In the genomic region with DNA sequence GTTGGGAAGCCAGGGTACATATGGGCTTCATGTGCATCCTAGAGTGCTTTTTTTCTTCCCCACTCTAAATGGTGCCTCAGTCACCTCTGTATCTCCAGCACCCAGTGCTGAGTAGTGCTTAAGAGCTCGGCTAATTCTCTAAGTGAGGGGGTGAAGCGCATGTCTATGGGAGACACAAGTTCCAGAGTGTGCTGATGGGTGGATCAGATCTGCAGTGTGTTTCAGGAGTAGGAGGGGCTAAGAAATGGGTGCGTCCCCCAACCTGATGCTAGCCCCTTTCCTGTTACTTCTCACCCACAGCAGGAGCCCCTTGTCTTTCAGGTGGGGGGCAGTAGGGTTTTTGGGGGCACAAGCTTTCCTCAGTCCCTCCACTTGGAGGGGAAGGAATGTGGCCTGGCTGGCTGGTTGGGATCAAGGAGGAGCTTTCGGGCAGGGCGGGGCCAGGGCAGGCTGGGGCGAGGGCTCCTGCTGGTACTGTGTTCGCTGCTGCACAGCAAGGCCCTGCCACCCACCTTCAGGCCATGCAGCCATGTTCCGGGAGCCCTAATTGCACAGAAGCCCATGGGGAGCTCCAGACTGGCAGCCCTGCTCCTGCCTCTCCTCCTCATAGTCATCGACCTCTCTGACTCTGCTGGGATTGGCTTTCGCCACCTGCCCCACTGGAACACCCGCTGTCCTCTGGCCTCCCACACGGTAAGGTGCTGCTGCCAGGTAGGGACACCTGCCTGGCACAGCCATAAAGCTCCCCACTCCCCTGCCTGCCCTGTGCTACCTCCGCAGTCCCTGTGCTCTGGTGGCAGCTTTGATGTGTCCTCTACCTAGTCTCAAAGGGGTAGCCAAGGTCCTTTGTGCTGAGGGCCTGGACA, we compare ENCODE assay signal across 8 cellular contexts. TPM values are rescaled to one million over a fixed set of nuclear protein-coding genes. Genes with fewer than 3 reads are reported as not detected.
DNase-seq lines count a peak whose midpoint lies in the region; ATAC-seq, FAIRE-seq and TF ChIP-seq lines count a peak whose summit lies in the region.

A gene with protein sequence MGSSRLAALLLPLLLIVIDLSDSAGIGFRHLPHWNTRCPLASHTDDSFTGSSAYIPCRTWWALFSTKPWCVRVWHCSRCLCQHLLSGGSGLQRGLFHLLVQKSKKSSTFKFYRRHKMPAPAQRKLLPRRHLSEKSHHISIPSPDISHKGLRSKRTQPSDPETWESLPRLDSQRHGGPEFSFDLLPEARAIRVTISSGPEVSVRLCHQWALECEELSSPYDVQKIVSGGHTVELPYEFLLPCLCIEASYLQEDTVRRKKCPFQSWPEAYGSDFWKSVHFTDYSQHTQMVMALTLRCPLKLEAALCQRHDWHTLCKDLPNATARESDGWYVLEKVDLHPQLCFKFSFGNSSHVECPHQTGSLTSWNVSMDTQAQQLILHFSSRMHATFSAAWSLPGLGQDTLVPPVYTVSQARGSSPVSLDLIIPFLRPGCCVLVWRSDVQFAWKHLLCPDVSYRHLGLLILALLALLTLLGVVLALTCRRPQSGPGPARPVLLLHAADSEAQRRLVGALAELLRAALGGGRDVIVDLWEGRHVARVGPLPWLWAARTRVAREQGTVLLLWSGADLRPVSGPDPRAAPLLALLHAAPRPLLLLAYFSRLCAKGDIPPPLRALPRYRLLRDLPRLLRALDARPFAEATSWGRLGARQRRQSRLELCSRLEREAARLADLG (plus strand): TSS at position 477 of the 866 bp plus-strand sequence. CDS start 85 bp downstream, at position 562.

- intact Hi-C loops in activated CD8-positive, alpha-beta T cell treated with anti-CD3 and anti-CD28 coated beads for 36 hours (cut with micrococcal nuclease), result no loop called here

- no peak for FAIRE-seq in small intestine (lab: Jason Lieb, UNC)

- peaks cover 40% of the 10 kb centered on the region for H3K4me1 Mint-ChIP-seq in activated CD8-positive, alpha-beta T cell treated with anti-CD3 and anti-CD28 coated beads for 36 hours (ENCODE audit: low read depth)

- no peaks in the 10 kb centered on the region for H3K27me3 Mint-ChIP-seq in activated CD8-positive, alpha-beta T cell treated with anti-CD3 and anti-CD28 coated beads for 36 hours

- H3K9ac ChIP-seq in iPS-15b (ENCODE audit: low read depth, low read length), result peak within 1 kb of the TSS; percentile 37

- peak within 1 kb of the TSS; percentile 46 for H3K4me3 Mint-ChIP-seq in activated CD8-positive, alpha-beta T cell treated with anti-CD3 and anti-CD28 coated beads for 36 hours

- WGBS in small intestine, 3 donors, result 4 to 39% (median 31%) methylated on average over 11 to 13 of the region's 13 CpGs

- peaks cover 9% of the 10 kb centered on the region for H3K4me1 ChIP-seq in iPS-15b (ENCODE audit: control insufficient read depth, insufficient read depth, low read length)
- peaks cover 4 to 10% of the 10 kb centered on the region in 2 donors for H3K4me1 ChIP-seq in small intestine (ENCODE audit: control insufficient read depth in 2 of 2, insufficient read depth in 1 of 2, low read depth in 1 of 2, low read length in 1 of 2)

- peak; percentile 82 for ATAC-seq in activated CD8-positive, alpha-beta T cell treated with anti-CD3 and anti-CD28 coated beads for 36 hours
- ATAC-seq in GM19023 (IDR thresholded peaks at IDR 0.05; ENCODE audit: unreplicated experiment) (no peak), HG03457 (IDR thresholded peaks at IDR 0.05; ENCODE audit: unreplicated experiment) (no peak)

- no peaks in the 10 kb centered on the region for H3K36me3 Mint-ChIP-seq in activated CD8-positive, alpha-beta T cell treated with anti-CD3 and anti-CD28 coated beads for 36 hours (ENCODE audit: low read depth)

- TF ChIP-seq CTCF in activated CD8-positive, alpha-beta T cell treated with anti-CD3 and anti-CD28 coated beads for 36 hours (IDR thresholded peaks at IDR 0.05), result no peak

- peak within 1 kb of the TSS; percentile 83 to 91 for H3K27ac ChIP-seq in small intestine (ENCODE audit: low read depth in 1 of 2, low read length in 1 of 2)

- H3K9me3 ChIP-seq in iPS-15b (ENCODE audit: control insufficient read depth, insufficient read depth, low read length) (no peaks in the 10 kb centered on the region), small intestine (ENCODE audit: control insufficient read depth, low read depth) (no peaks in the 10 kb centered on the region)

- peak within 1 kb of the TSS; percentile 73 for H3K27ac Mint-ChIP-seq in activated CD8-positive, alpha-beta T cell treated with anti-CD3 and anti-CD28 coated beads for 36 hours

- no peaks in the 10 kb centered on the region for H3K27me3 ChIP-seq in iPS-15b (ENCODE audit: control insufficient read depth, insufficient read depth, low read length)
- H3K27me3 ChIP-seq in small intestine (ENCODE audit: control insufficient read depth in 2 of 2, insufficient read depth in 2 of 2, low read length in 2 of 2), result no peaks in the 10 kb centered on the region

- CTCF ChIA-PET in activated CD8-positive, alpha-beta T cell treated with anti-CD3 and anti-CD28 coated beads for 36 hours (lab: Charles Lee), result interaction anchor here (0.8 to 2.1 kb wide), 6 partner anchors 9 to 44 kb away, joined by 3 to 8 read pairs (median 4); partner anchors contain the start of gene CRELD1

- DNase-seq in HT-29 (ENCODE audit: low spot score), result peak; percentile 50
- DNase-seq in activated CD8-positive, alpha-beta T cell treated with anti-CD3 and anti-CD28 coated beads for 36 hours, result peak; percentile 43
- DNase-seq in small intestine, result peak; percentile 81
- DNase-seq in cortex of kidney (lab: John Stamatoyannopoulos, UW), result no peak
- DNase-seq in dermis blood vessel endothelial cell, result no peak

- H3K9me3 Mint-ChIP-seq in activated CD8-positive, alpha-beta T cell treated with anti-CD3 and anti-CD28 coated beads for 36 hours, result no peaks in the 10 kb centered on the region

- H3K36me3 ChIP-seq in iPS-15b (ENCODE audit: control insufficient read depth, insufficient read depth, low read length) (no peaks in the 10 kb centered on the region), small intestine (ENCODE audit: control insufficient read depth in 2 of 2, insufficient read depth in 2 of 2, low read length in 2 of 2) (no peaks in the 10 kb centered on the region)

- POLR2A ChIA-PET in activated CD8-positive, alpha-beta T cell treated with anti-CD3 and anti-CD28 coated beads for 36 hours (lab: Charles Lee), result interaction anchor here (0.7 to 2.3 kb wide), 5 partner anchors 9 to 49 kb away, joined by 3 to 14 read pairs (median 4); partner anchors contain the start of genes JAGN1 and PRRT3

- H3K4me3 ChIP-seq in iPS-15b (ENCODE audit: low read depth, low read length) (peak within 1 kb of the TSS; percentile 26), small intestine (ENCODE audit: low read depth in 1 of 2, low read length in 2 of 2) (peak within 1 kb of the TSS; percentile 10 to 72)

RNA-seq across cellular contexts. Expression of the gene that starts here (rescaled TPM):
- total RNA-seq in HT-29 (2014; rRNA removed; shearing (Covaris generic)), result 13.4 and 17.0 TPM in 2 replicates
- total RNA-seq in activated CD8-positive, alpha-beta T cell treated with anti-CD3 and anti-CD28 coated beads for 36 hours, result 1 to 10 TPM; 1.2 to 1.7 TPM
- 10 to 100 TPM; 31.3 to 59.3 (median 41.4) TPM for polyA plus RNA-seq in small intestine
- total RNA-seq in dermis blood vessel endothelial cell, result 0.14 and 0.17 TPM in 2 replicates

Comparison
In these comparisons a context has a peak if more than half of its experiments do, and no peak if none do; other contexts are left out.
1. DNase-seq: peak in HT-29 (single experiment), activated CD8-positive, alpha-beta T cell treated with anti-CD3 and anti-CD28 coated beads for 36 hours (single experiment) and small intestine (single experiment); none in cortex of kidney (single experiment) and dermis blood vessel endothelial cell (single experiment).